ENCODE assay signal across 16 cellular contexts in genomic region chr11:76590631-76590950, GRCh38.
"Had no signal": no experiment of that assay in that cellular context is flagged by ENCODE, and none has a peak within 500 bp of the region (broad histone marks: within the 10 kb centered on the region; RNA-seq: fewer than 3 reads in every experiment).

No MANE protein-coding gene starts in this region.

- H3K27me3 Mint-ChIP-seq: activated naive CD8-positive, alpha-beta T cell had no signal

- H3K27ac ChIP-seq: brain microvascular endothelial cell, right atrium auricular region, SK-N-MC, suprapubic skin had no signal

- H3K4me3 ChIP-seq: heart left ventricle, right atrium auricular region, SK-N-MC, suprapubic skin had no signal

- H3K36me3 Mint-ChIP-seq: activated naive CD8-positive, alpha-beta T cell; immature natural killer cell had no signal

- H3K36me3 ChIP-seq: brain microvascular endothelial cell, heart left ventricle, right atrium auricular region, suprapubic skin had no signal

- DNase-seq: activated CD4-positive, alpha-beta T cell treated with anti-CD3 and anti-CD28 coated beads for 4 hours; activated T-cell treated with anti-CD3 and anti-CD28 coated beads for 4 hours; anterior cingulate cortex; brain microvascular endothelial cell; effector memory CD4-positive, alpha-beta T cell; foreskin melanocyte; heart left ventricle; immature natural killer cell; nephron progenitor cell; occipital lobe; stimulated activated CD4-positive, alpha-beta T cell treated with anti-CD3 and anti-CD28 coated beads, Interleukin-2, amount 100 ng/mL, for 48 hours; stimulated activated naive CD4-positive, alpha-beta T cell treated with Interleukin-2 at 50 U/mL for 16 hours had no signal

- H3K4me3 Mint-ChIP-seq: activated naive CD8-positive, alpha-beta T cell; immature natural killer cell; nephron progenitor cell had no signal

- H3K9me3 ChIP-seq: heart left ventricle, right atrium auricular region, suprapubic skin had no signal

- H3K27ac Mint-ChIP-seq: immature natural killer cell, nephron progenitor cell had no signal

- H3K27me3 ChIP-seq: brain microvascular endothelial cell, heart left ventricle, right atrium auricular region, suprapubic skin had no signal

- ATAC-seq: heart left ventricle had no signal
